Comparison of ENCODE assay signal across 19 cellular contexts in the genomic region with DNA sequence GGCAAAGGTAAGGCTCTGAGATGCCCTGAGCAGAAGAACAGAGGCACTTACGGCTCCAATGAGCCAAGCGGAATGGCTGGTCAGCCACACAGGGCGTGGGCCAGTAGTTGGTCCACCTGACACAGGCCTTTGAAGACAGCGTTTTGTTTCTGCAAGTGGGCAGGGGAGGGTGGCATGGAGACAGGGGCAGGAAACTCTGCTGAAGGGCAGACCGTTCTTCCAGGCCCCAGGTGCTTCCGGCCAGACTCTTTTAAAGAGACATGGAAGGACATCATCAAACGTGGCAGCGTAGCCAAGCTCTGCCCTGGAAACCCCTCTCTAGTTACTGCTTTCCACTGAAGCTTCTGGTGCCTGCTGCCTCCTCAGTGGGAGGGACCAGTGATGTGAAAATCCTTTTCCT.
"Had no signal": no experiment of that assay in that cellular context is flagged by ENCODE, and none has a peak within 500 bp of the region (broad histone marks: within the 10 kb centered on the region; RNA-seq: fewer than 3 reads in every experiment).

No MANE protein-coding gene starts in this region.

- H3K27me3 Mint-ChIP-seq: activated CD4-positive, alpha-beta T cell treated with anti-CD3 and anti-CD28 coated beads, Interleukin-2, amount 10 ng/mL, durations not matched to agents 7 days and 5 days; progenitor cell of endocrine pancreas had no signal

- FAIRE-seq: colon had no signal

- H3K27ac ChIP-seq: brain microvascular endothelial cell, esophagus muscularis mucosa, thoracic aorta had no signal

- H3K9me3 Mint-ChIP-seq: activated T-cell treated with anti-CD3 and anti-CD28 coated beads, Interleukin-2, amount 50 U/mL, for 4 hours; immature natural killer cell; natural killer cell had no signal

- H3K36me3 ChIP-seq: brain microvascular endothelial cell, esophagus muscularis mucosa, thoracic aorta had no signal

- H3K4me3 ChIP-seq: esophagus muscularis mucosa, thoracic aorta had no signal

- H3K9me3 ChIP-seq: esophagus muscularis mucosa, thoracic aorta had no signal

- H3K4me3 Mint-ChIP-seq: activated CD4-positive, alpha-beta T cell treated with anti-CD3 and anti-CD28 coated beads, Interleukin-2, amount 10 ng/mL, durations not matched to agents 7 days and 5 days; activated CD8-positive, alpha-beta T cell treated with anti-CD3 and anti-CD28 coated beads, Interleukin-2, amount 10 ng/mL, durations not matched to agents 7 days and 5 days; activated T-cell treated with anti-CD3 and anti-CD28 coated beads, Interleukin-2, amount 50 U/mL, for 4 hours; immature natural killer cell; natural killer cell had no signal

- DNase-seq: activated CD4-positive, alpha-beta T cell treated with anti-CD3 and anti-CD28 coated beads, Interleukin-2, amount 10 ng/mL, durations not matched to agents 7 days and 5 days; activated CD8-positive, alpha-beta T cell treated with anti-CD3 and anti-CD28 coated beads, Interleukin-2, amount 10 ng/mL, durations not matched to agents 7 days and 5 days; activated effector memory CD4-positive, alpha-beta T cell treated with Interleukin-2 at 50 U/mL for 16 hours; activated naive CD4-positive, alpha-beta T cell treated with anti-CD3 and anti-CD28 coated beads, Interleukin-2, amount 50 U/mL, for 16 hours; activated T-cell treated with anti-CD3 and anti-CD28 coated beads, Interleukin-2, amount 50 U/mL, for 4 hours; aorta; brain microvascular endothelial cell; central memory CD4-positive, alpha-beta T cell; immature natural killer cell; mesendoderm; natural killer cell; nucleus accumbens; stimulated activated CD4-positive, alpha-beta T cell treated with anti-CD3 and anti-CD28 coated beads, Interleukin-2, amount 100 ng/mL, for 48 hours; T-helper 1 cell; T-helper 9 cell had no signal

- H3K36me3 Mint-ChIP-seq: natural killer cell had no signal

- H3K27me3 ChIP-seq: brain microvascular endothelial cell, esophagus muscularis mucosa had no signal

- H3K27ac Mint-ChIP-seq: activated CD4-positive, alpha-beta T cell treated with anti-CD3 and anti-CD28 coated beads, Interleukin-2, amount 10 ng/mL, durations not matched to agents 7 days and 5 days; activated CD8-positive, alpha-beta T cell treated with anti-CD3 and anti-CD28 coated beads, Interleukin-2, amount 10 ng/mL, durations not matched to agents 7 days and 5 days; immature natural killer cell; natural killer cell; progenitor cell of endocrine pancreas had no signal

- ATAC-seq: activated CD8-positive, alpha-beta T cell treated with anti-CD3 and anti-CD28 coated beads, Interleukin-2, amount 10 ng/mL, durations not matched to agents 7 days and 5 days; activated T-cell treated with anti-CD3 and anti-CD28 coated beads, Interleukin-2, amount 50 U/mL, for 4 hours; natural killer cell had no signal
